Comparison of ENCODE assay signal across 12 cellular contexts in genomic region chr19:341386-342127, GRCh38. TPM values are rescaled to one million over a fixed set of nuclear protein-coding genes. Genes with fewer than 3 reads are reported as not detected.
DNase-seq lines count a peak whose midpoint lies in the region; FAIRE-seq and TF ChIP-seq lines count a peak whose summit lies in the region.
"Had no signal": no experiment of that assay in that cellular context is flagged by ENCODE, and none has a peak within 500 bp of the region (broad histone marks: within the 10 kb centered on the region; RNA-seq: fewer than 3 reads in every experiment).

No MANE protein-coding gene starts in this region.

- no peak overlapping the region for H2AFZ ChIP-seq in astrocyte (ENCODE audit: low read depth, low read length)

- H3K9me3 Mint-ChIP-seq in MCF 10A (ENCODE audit: unreplicated experiment) (no peaks in the 10 kb centered on the region), astrocyte (ENCODE audit: unreplicated experiment) (peaks cover 13% of the 10 kb centered on the region)

- no peak overlapping the region for H2BK15ac ChIP-seq in mesendoderm (replicated peaks; ENCODE audit: low read depth)

- no peak overlapping the region for H3K18ac ChIP-seq in mesendoderm (ENCODE audit: low read length)

- no peak overlapping the region for H4K5ac ChIP-seq in mesendoderm (ENCODE audit: low read length)

- peak overlapping the region; percentile 0 for H3K56ac ChIP-seq in mesendoderm (ENCODE audit: low read length)

- no peak overlapping the region for H3K23ac ChIP-seq in mesendoderm (ENCODE audit: low read length)

- H3K4me3 Mint-ChIP-seq in MCF 10A (ENCODE audit: unreplicated experiment) = peak overlapping the region; percentile 72
- peak overlapping the region; percentile 68 for H3K4me3 Mint-ChIP-seq in astrocyte (ENCODE audit: unreplicated experiment)

- DNase-seq in MCF 10A (ENCODE audit: unreplicated experiment) (no peak), breast epithelium (ENCODE audit: low spot score in 2 of 2) (no peak), astrocyte (ENCODE audit: low read depth) (no peak), mesendoderm (no peak), suprapubic skin (ENCODE audit: low spot score in 2 of 2) (peak in 1 of 2 donors; percentile 47), SHP77 (lab: John Stamatoyannopoulos, UW) (no peak), LoVo (ENCODE audit: low spot score) (no peak)
- DNase-seq in activated naive CD4-positive, alpha-beta T cell treated with anti-CD3 and anti-CD28 coated beads, Interleukin-2, amount 50 U/mL, for 16 hours = no peak
- DNase-seq: NCI-H1092; NCI-H82; stimulated activated CD4-positive, alpha-beta T cell treated with anti-CD3 and anti-CD28 coated beads, Interleukin-4, amount 100 ng/mL, for 4 hours; testis had no signal

- H3K36me3 ChIP-seq in breast epithelium (no peaks in the 10 kb centered on the region), astrocyte (ENCODE audit: insufficient read depth, low read length) (peaks cover 5% of the 10 kb centered on the region), mesendoderm (ENCODE audit: control insufficient read depth, insufficient read depth, low read length) (peaks cover 4% of the 10 kb centered on the region), suprapubic skin (peaks cover 3% of the 10 kb centered on the region)

- no peaks in the 10 kb centered on the region for H3K9me3 ChIP-seq in breast epithelium
- peaks cover 3% of the 10 kb centered on the region for H3K9me3 ChIP-seq in astrocyte (ENCODE audit: insufficient read depth, low read depth, low read length)
- H3K9me3 ChIP-seq in suprapubic skin = no peaks in the 10 kb centered on the region
- H3K9me3 ChIP-seq: testis had no signal

- H3K36me3 Mint-ChIP-seq in MCF 10A (ENCODE audit: insufficient read depth, unreplicated experiment) (peaks cover 21% of the 10 kb centered on the region), astrocyte (ENCODE audit: low read depth, unreplicated experiment) (peaks cover 29% of the 10 kb centered on the region)

- no peak for TF ChIP-seq EP300 in suprapubic skin (IDR thresholded peaks at IDR 0.05)

- H3K4me1 Mint-ChIP-seq in MCF 10A (ENCODE audit: insufficient read depth, unreplicated experiment) = peaks cover 38% of the 10 kb centered on the region
- H3K4me1 Mint-ChIP-seq in astrocyte (ENCODE audit: low read depth, unreplicated experiment) = peaks cover 37% of the 10 kb centered on the region

- TF ChIP-seq CTCF in MCF 10A (IDR thresholded peaks at IDR 0.05; ENCODE audit: unreplicated experiment) (no peak), breast epithelium (IDR thresholded peaks at IDR 0.05) (no peak), astrocyte (IDR thresholded peaks at IDR 0.05; ENCODE audit: insufficient read depth, low read depth, low read length) (no peak), suprapubic skin (IDR thresholded peaks at IDR 0.05) (no peak)

- H3K79me1 ChIP-seq in mesendoderm (ENCODE audit: low read length) = peaks cover 35% of the 10 kb centered on the region

- H3K4me2 ChIP-seq in astrocyte (ENCODE audit: low read length) (peak overlapping the region; percentile 99), mesendoderm (ENCODE audit: low read length) (no peak overlapping the region)

- WGBS in mesendoderm (ENCODE audit: extremely low coverage, insufficient coverage, low lambda C conversion rate) = no CpG with 5 or more reads among the region's 12 CpGs
- whole genome bisulfite sequencing in suprapubic skin = 65% methylated on average over 11 of the region's 12 CpGs

- FAIRE-seq in astrocyte (lab: Jason Lieb, UNC) = no peak

- CTCF ChIA-PET in MCF 10A (lab: Yijun Ruan, JAX) = interaction anchor here (0.6 kb wide), 1 partner anchor 605 kb away, joined by 4 read pairs; no protein-coding TSS in a partner anchor

- H3K27me3 Mint-ChIP-seq in MCF 10A (ENCODE audit: insufficient read depth, unreplicated experiment) (no peaks in the 10 kb centered on the region), astrocyte (ENCODE audit: low read depth, unreplicated experiment) (peaks cover 2% of the 10 kb centered on the region)

- no peak for TF ChIP-seq POLR2A in breast epithelium (IDR thresholded peaks at IDR 0.05)
- TF ChIP-seq POLR2A in suprapubic skin (IDR thresholded peaks at IDR 0.05) = no peak

- H3K9ac ChIP-seq in astrocyte (ENCODE audit: low read length) (peak overlapping the region; percentile 87), mesendoderm (ENCODE audit: low read length) (no peak overlapping the region)

- BruUV-seq in MCF 10A (replicated peaks; lab: Mats Ljungman, UMichigan) = no TSS peak

- H2AK5ac ChIP-seq in mesendoderm (ENCODE audit: low read length) = no peak overlapping the region

- H3K27ac Mint-ChIP-seq in MCF 10A (ENCODE audit: low read depth, unreplicated experiment) = peak overlapping the region; percentile 66
- no peak overlapping the region for H3K27ac Mint-ChIP-seq in astrocyte (ENCODE audit: unreplicated experiment)

- H3K4me1 ChIP-seq in breast epithelium (peaks cover 7 to 11% of the 10 kb centered on the region in 2 donors), astrocyte (ENCODE audit: insufficient read depth, low read length) (peaks cover 24% of the 10 kb centered on the region), mesendoderm (ENCODE audit: control insufficient read depth, low read depth, low read length) (peaks cover 13% of the 10 kb centered on the region), suprapubic skin (peaks cover 43% of the 10 kb centered on the region)

- POLR2A ChIA-PET in MCF 10A (lab: Yijun Ruan, JAX) = no interaction called here

- no peak overlapping the region for H4K8ac ChIP-seq in mesendoderm (ENCODE audit: low read depth, low read length)

- H4K20me1 ChIP-seq in astrocyte (ENCODE audit: insufficient read depth, low read length) = peaks cover 67% of the 10 kb centered on the region

- H3K27me3 ChIP-seq in breast epithelium (no peaks in the 10 kb centered on the region), astrocyte (ENCODE audit: insufficient read depth, low read length) (no peaks in the 10 kb centered on the region), mesendoderm (ENCODE audit: insufficient read depth, low read length, poor library complexity) (no peaks in the 10 kb centered on the region), suprapubic skin (no peaks in the 10 kb centered on the region)
- H3K27me3 ChIP-seq: testis had no signal

- H3K27ac ChIP-seq in breast epithelium (peak overlapping the region in 1 of 2 donors; percentile 90), astrocyte (ENCODE audit: low read depth, low read length) (peak overlapping the region; percentile 85), mesendoderm (ENCODE audit: low read depth, low read length) (no peak overlapping the region), suprapubic skin (no peak overlapping the region)
- H3K27ac ChIP-seq: testis had no signal

- no peak overlapping the region for H2BK120ac ChIP-seq in mesendoderm (ENCODE audit: low read depth, low read length)

- peaks cover 72% of the 10 kb centered on the region for H3K79me2 ChIP-seq in astrocyte (ENCODE audit: insufficient read depth, low read length)
- peaks cover 62% of the 10 kb centered on the region for H3K79me2 ChIP-seq in mesendoderm (ENCODE audit: control insufficient read depth, insufficient read depth, low read length)

- peak overlapping the region in 1 of 3 donors; percentile 98 for H3K4me3 ChIP-seq in breast epithelium
- peak overlapping the region; percentile 78 for H3K4me3 ChIP-seq in astrocyte (ENCODE audit: insufficient read depth, low read depth, low read length)
- H3K4me3 ChIP-seq in mesendoderm (ENCODE audit: low read length) = no peak overlapping the region
- peak overlapping the region; percentile 90 for H3K4me3 ChIP-seq in suprapubic skin
- H3K4me3 ChIP-seq: testis had no signal

- intact Hi-C loops in MCF 10A (cut with micrococcal nuclease) = loop anchor here (5.0 kb wide), 1 partner anchor 166 kb away; the partner anchor contains the start of gene TPGS1
- intact Hi-C loops in breast epithelium (cut with DNase I; ENCODE audit: low total_unique reads) = no loop called here

- no peak overlapping the region for H3K4ac ChIP-seq in mesendoderm (ENCODE audit: low read depth, low read length)

- H2BK5ac ChIP-seq in mesendoderm (ENCODE audit: low read length) = no peak overlapping the region

RNA-seq across cellular contexts. Expression of gene MIER2, which starts 3.0 kb away (rescaled TPM):
- total RNA-seq in MCF 10A (2022) = 24.2 TPM in 2 replicates
- total RNA-seq in breast epithelium = 10 to 100 TPM in 2 of 3 donors, 1 to 10 TPM in 1; 5.4 to 17.0 (median 12.8) TPM
- total RNA-seq in astrocyte = 43.5 and 55.8 TPM in 2 replicates
- 36.3 TPM for polyA plus RNA-seq in mesendoderm (2013, experiment 1 of 2)
- polyA plus RNA-seq in mesendoderm (2013, experiment 2 of 2) = 37.7 TPM
- total RNA-seq in suprapubic skin = 10 to 100 TPM; 17.5 to 55.7 (median 44.8) TPM

RNA-seq across cellular contexts. Expression of gene PLPP2, which starts 50.4 kb away (rescaled TPM):
- total RNA-seq in MCF 10A (2022) (5.4 and 9.4 TPM in 2 replicates), breast epithelium (100 to 1,000 TPM in 2 of 3 donors, under 1 TPM in 1; 0.48 to 166 (median 120) TPM), astrocyte (2.9 and 3.7 TPM in 2 replicates), suprapubic skin (100 to 1,000 TPM in 3 of 4 donors, 10 to 100 TPM in 1; 75.9 to 114 (median 109) TPM)
- 20.8 TPM for polyA plus RNA-seq in mesendoderm (2013, experiment 1 of 2)
- polyA plus RNA-seq in mesendoderm (2013, experiment 2 of 2) = 20.4 TPM
